In the genomic region with DNA sequence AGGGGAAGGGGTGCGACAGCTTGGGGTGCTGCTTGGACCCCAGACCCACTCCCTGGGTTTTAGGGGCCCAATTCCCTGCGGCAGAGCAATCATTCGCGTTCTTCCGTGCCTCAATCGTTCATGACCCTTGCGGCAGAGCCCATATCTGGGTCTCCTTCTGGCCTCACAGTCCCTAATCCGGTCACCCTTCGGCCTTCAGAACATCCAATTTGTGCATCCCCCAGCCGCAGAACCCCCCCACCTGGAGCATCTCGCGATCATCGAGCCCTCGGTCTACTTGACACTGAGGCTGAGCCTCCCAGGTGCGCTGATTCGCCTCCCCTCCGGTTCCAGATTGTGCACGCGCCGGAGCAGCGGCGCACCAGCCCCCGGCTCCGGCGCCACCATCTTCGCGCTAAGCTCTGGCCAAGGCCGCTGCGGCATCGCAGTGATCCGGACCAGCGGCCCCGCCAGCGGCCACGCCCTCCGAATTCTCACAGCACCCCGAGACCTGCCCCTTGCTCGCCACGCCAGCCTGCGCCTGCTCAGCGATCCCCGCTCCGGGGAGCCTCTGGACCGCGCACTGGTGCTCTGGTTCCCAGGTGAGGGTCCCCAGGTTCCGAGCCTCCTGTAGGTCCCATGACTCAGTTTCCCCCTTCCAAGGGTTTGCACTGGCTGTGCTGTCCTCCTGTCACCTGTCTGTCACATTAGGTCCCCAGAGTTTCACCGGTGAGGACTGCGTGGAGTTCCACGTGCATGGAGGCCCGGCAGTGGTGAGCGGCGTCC, we compare ENCODE assay signal across 6 cellular contexts. TPM values are rescaled to one million over a fixed set of nuclear protein-coding genes. Genes with fewer than 3 reads are reported as not detected.
DNase-seq lines count a peak whose midpoint lies in the region; ATAC-seq and TF ChIP-seq lines count a peak whose summit lies in the region.

No MANE protein-coding gene starts in this region.

- H3K4me2 ChIP-seq in GM23338: peak overlapping the region; percentile 96

- no peaks in the 10 kb centered on the region for H3K27me3 ChIP-seq in GM23338 (ENCODE audit: insufficient read depth)
- H3K27me3 ChIP-seq in testis: no peaks in the 10 kb centered on the region

- H3K4me3 ChIP-seq in GM23338: peak overlapping the region; percentile 81
- peak overlapping the region; percentile 65 to 72 for H3K4me3 ChIP-seq in testis

- H3K4me1 ChIP-seq in GM23338 (ENCODE audit: insufficient read depth): peaks cover 26% of the 10 kb centered on the region; the same call in 1 of the 2 replicates
- peaks cover 22% of the 10 kb centered on the region for H3K4me1 ChIP-seq in testis

- TF ChIP-seq CTCF in GM23338 (conservative IDR thresholded peaks at IDR 0.05; ENCODE audit: low read depth in 2 of 2) (no peak), testis (IDR thresholded peaks at IDR 0.05) (no peak)

- no peaks in the 10 kb centered on the region for H3K9me2 ChIP-seq in GM23338 (ENCODE audit: insufficient read depth)

- intact Hi-C loops in left ventricle myocardium superior (cut with micrococcal nuclease) (no loop called here), testis (cut with DNase I; ENCODE audit: low total_unique reads) (no loop called here)

- peaks cover 3% of the 10 kb centered on the region; the same call in 2 of the 3 replicates for H3K9me3 Mint-ChIP-seq in GM23338

- peak overlapping the region; percentile 95 for H3K4me3 Mint-ChIP-seq in GM23338
- H3K4me3 Mint-ChIP-seq in T-helper 17 cell: peak overlapping the region; percentile 98

- H3K4me1 Mint-ChIP-seq in GM23338 (peaks cover 38% of the 10 kb centered on the region), T-helper 17 cell (peaks cover 17% of the 10 kb centered on the region)

- H3K36me3 Mint-ChIP-seq in GM23338 (ENCODE audit: low read depth): peaks cover 30% of the 10 kb centered on the region
- peaks cover 2% of the 10 kb centered on the region for H3K36me3 Mint-ChIP-seq in T-helper 17 cell (ENCODE audit: low read depth)

- H3K79me2 ChIP-seq in GM23338 (replicated peaks; ENCODE audit: insufficient read depth): no peaks in the 10 kb centered on the region

- H3K27me3 Mint-ChIP-seq in GM23338 (ENCODE audit: insufficient read depth, low read depth, poor library complexity) (peaks cover 23% of the 10 kb centered on the region), T-helper 17 cell (no peaks in the 10 kb centered on the region)

- H3F3A ChIP-seq in GM23338 (replicated peaks; ENCODE audit: low read depth): peaks cover 24% of the 10 kb centered on the region

- H3K36me3 ChIP-seq in GM23338 (ENCODE audit: insufficient read depth) (peaks cover 6% of the 10 kb centered on the region; the same call in 1 of the 2 replicates), testis (ENCODE audit: low read depth, missing control alignments) (no peaks in the 10 kb centered on the region)

- H3K27ac ChIP-seq in GM23338 (ENCODE audit: low read depth): peak overlapping the region; percentile 56; the same call in 1 of the 2 replicates
- H3K27ac ChIP-seq in testis: peak overlapping the region in 1 of 2 donors; percentile 88

- peak; percentile 1; the same call in 2 of the 3 replicates for ATAC-seq in GM23338
- ATAC-seq in T-helper 17 cell: peak; percentile 10
- ATAC-seq in left ventricle myocardium superior: no peak
- ATAC-seq in HG02870 (IDR thresholded peaks at IDR 0.05; ENCODE audit: unreplicated experiment): no peak
- no peak for ATAC-seq in GM21381 (IDR thresholded peaks at IDR 0.05; ENCODE audit: unreplicated experiment)

- peak overlapping the region; percentile 64; the same call in 1 of the 2 replicates for H2AFZ ChIP-seq in GM23338

- no peak for TF ChIP-seq POLR2A in testis (IDR thresholded peaks at IDR 0.05)

- H3K27ac Mint-ChIP-seq in GM23338: peak overlapping the region; percentile 98
- H3K27ac Mint-ChIP-seq in T-helper 17 cell: peak overlapping the region; percentile 93

- peak; percentile 70 for DNase-seq in GM23338 (ENCODE audit: low spot score)
- peak in 1 of 3 donors; percentile 16 for DNase-seq in T-helper 17 cell
- peak; percentile 37 for DNase-seq in left ventricle myocardium superior
- DNase-seq in testis: no peak

- H3K9me3 ChIP-seq in T-helper 17 cell (ENCODE audit: control insufficient read depth, low read length, poor library complexity, severe bottlenecking) (no peaks in the 10 kb centered on the region), testis (no peaks in the 10 kb centered on the region)

- no peaks in the 10 kb centered on the region for H4K20me1 ChIP-seq in GM23338 (replicated peaks; ENCODE audit: insufficient read depth)

- 0 to 14% methylated on average over 15 to 37 of the region's 52 CpGs for WGBS in testis, 2 donors

TF ChIP-seq in GM23338, 12 proteins besides CTCF, POLR2A, EP300 and RAD21 (continues in another document):
- TF ChIP-seq JUNB (IDR thresholded peaks at IDR 0.05; ENCODE audit: unreplicated experiment) (no peak), ZNF331 (CRISPR knock-in tag; IDR thresholded peaks at IDR 0.05; ENCODE audit: low read depth) (no peak), EZH2phosphoT487 (IDR thresholded peaks at IDR 0.05; ENCODE audit: unreplicated experiment) (no peak), STAT1 (IDR thresholded peaks at IDR 0.05; ENCODE audit: unreplicated experiment) (no peak)

RNA-seq across cellular contexts. Expression of a gene that starts 0.5 kb away (rescaled TPM):
- 67.8 and 78.6 TPM in 2 replicates for total RNA-seq in GM23338 (2014; rRNA removed; shearing (Covaris generic))
- polyA plus RNA-seq in GM23338 (2016; fragmentation: Nextera tagmentation; extraction: Ambion mirVana) (23.5 and 25.4 TPM in 2 replicates), testis (ENCODE audit: insufficient read depth, low read depth, low replicate concordance) (9.7 TPM)
- total RNA-seq in T-helper 17 cell (10 to 100 TPM; 27.5 to 33.3 TPM), left ventricle myocardium superior (11.5 TPM), testis (10 to 100 TPM; 21.6 to 22.9 TPM)

RNA-seq across cellular contexts. Expression of a gene that starts 3.2 kb away (rescaled TPM):
- 14.4 and 24.9 TPM in 2 replicates for total RNA-seq in GM23338 (2014; rRNA removed; shearing (Covaris generic))
- 4.3 and 4.5 TPM in 2 replicates for polyA plus RNA-seq in GM23338 (2016; fragmentation: Nextera tagmentation; extraction: Ambion mirVana)
- total RNA-seq in T-helper 17 cell: 10 to 100 TPM; 15.9 to 17.7 TPM
- 11.7 TPM for total RNA-seq in left ventricle myocardium superior
- total RNA-seq in testis: 10 to 100 TPM; 17.5 to 19.2 TPM
- 4.5 TPM for polyA plus RNA-seq in testis (ENCODE audit: insufficient read depth, low read depth, low replicate concordance)

RNA-seq across cellular contexts. Expression of a gene that starts 28.5 kb away (rescaled TPM):
- 28.2 and 34.6 TPM in 2 replicates for total RNA-seq in GM23338 (2014; rRNA removed; shearing (Covaris generic))
- 107 and 112 TPM in 2 replicates for polyA plus RNA-seq in GM23338 (2016; fragmentation: Nextera tagmentation; extraction: Ambion mirVana)
- total RNA-seq in T-helper 17 cell: 10 to 100 TPM; 40.3 to 50.3 TPM
- total RNA-seq in left ventricle myocardium superior: 31.9 TPM
- total RNA-seq in testis: 10 to 100 TPM; 46.4 to 55.5 TPM
- 123 TPM for polyA plus RNA-seq in testis (ENCODE audit: insufficient read depth, low read depth, low replicate concordance)

RNA-seq across cellular contexts. Expression of a gene that starts 32.2 kb away (rescaled TPM):
- total RNA-seq in GM23338 (2014; rRNA removed; shearing (Covaris generic)): 59.9 and 70.6 TPM in 2 replicates
- polyA plus RNA-seq in GM23338 (2016; fragmentation: Nextera tagmentation; extraction: Ambion mirVana): 266 and 280 TPM in 2 replicates
- total RNA-seq in T-helper 17 cell: 10 to 100 TPM; 47.0 to 47.1 TPM
- 242 TPM for total RNA-seq in left ventricle myocardium superior
- 100 to 1,000 TPM; 180 to 206 TPM for total RNA-seq in testis
- polyA plus RNA-seq in testis (ENCODE audit: insufficient read depth, low read depth, low replicate concordance): 126 TPM

RNA-seq across cellular contexts. Expression of a gene that starts 34.6 kb away (rescaled TPM):
- total RNA-seq in GM23338 (2014; rRNA removed; shearing (Covaris generic)): 11.4 and 16.5 TPM in 2 replicates
- polyA plus RNA-seq in GM23338 (2016; fragmentation: Nextera tagmentation; extraction: Ambion mirVana) (5.0 and 5.5 TPM in 2 replicates), testis (ENCODE audit: insufficient read depth, low read depth, low replicate concordance) (70.7 TPM)
- total RNA-seq in T-helper 17 cell (1 to 10 TPM; 5.0 to 7.1 TPM), left ventricle myocardium superior (14.8 TPM), testis (10 to 100 TPM; 27.1 to 49.1 TPM)

Comparison
In these comparisons a context has a peak if more than half of its experiments do, and no peak if none do; other contexts are left out.
1. ATAC-seq: peak in GM23338 (single experiment) and T-helper 17 cell (single experiment); none in left ventricle myocardium superior (single experiment), HG02870 (single experiment) and GM21381 (single experiment).